ENCODE assay signal across 1 cellular context in genomic region chr5:32174011-32174866, GRCh38.
TF ChIP-seq lines count a peak whose summit lies in the region.

Gene GOLPH3 (minus strand): TSS chr5:32174319. CDS start chr5:32174034, 285 bp downstream.

TF ChIP-seq in HepG2, 621 proteins besides CTCF, POLR2A, EP300 and RAD21 (continued from another document and continues in another):
- TF ChIP-seq GLMP (CRISPR knock-in tag; IDR thresholded peaks at IDR 0.05; ENCODE audit: borderline replicate concordance) (no peak), PHF8 (CRISPR knock-in tag; IDR thresholded peaks at IDR 0.05) (peak; percentile 83), RNF2 (conservative IDR thresholded peaks at IDR 0.05; ENCODE audit: low read depth) (no peak), ZFP82 (CRISPR knock-in tag; IDR thresholded peaks at IDR 0.05; ENCODE audit: borderline replicate concordance) (peak; percentile 54; the same call in 1 of the 2 replicates), AHR (CRISPR knock-in tag; IDR thresholded peaks at IDR 0.05) (no peak; the same call in 1 of the 2 replicates), RBAK (CRISPR knock-in tag; IDR thresholded peaks at IDR 0.05) (no peak), JUNB (CRISPR knock-in tag; IDR thresholded peaks at IDR 0.05; ENCODE audit: borderline replicate concordance) (no peak), ATF4 (CRISPR knock-in tag; IDR thresholded peaks at IDR 0.05) (no peak), EHMT2 (IDR thresholded peaks at IDR 0.05; ENCODE audit: borderline replicate concordance, low read depth, low read length) (no peak), GZF1 (CRISPR knock-in tag; IDR thresholded peaks at IDR 0.05) (peak; percentile 21; the same call in 1 of the 2 replicates), ZNF839 (CRISPR knock-in tag; IDR thresholded peaks at IDR 0.05; ENCODE audit: borderline replicate concordance) (no peak), REXO4 (CRISPR knock-in tag; IDR thresholded peaks at IDR 0.05; ENCODE audit: borderline replicate concordance) (no peak), ONECUT2 (CRISPR knock-in tag; IDR thresholded peaks at IDR 0.05) (no peak), ZNF44 (CRISPR knock-in tag; IDR thresholded peaks at IDR 0.05) (no peak; the same call in 1 of the 2 replicates), ZNF609 (CRISPR knock-in tag; IDR thresholded peaks at IDR 0.05; ENCODE audit: borderline replicate concordance) (peak; percentile 75), RBFOX2 (IDR thresholded peaks at IDR 0.05; ENCODE audit: low read depth, low read length) (peak; percentile 99), ZNF619 (CRISPR knock-in tag; IDR thresholded peaks at IDR 0.05) (peak; percentile 92; the same call in 1 of the 2 replicates), ZNF550 (CRISPR knock-in tag; IDR thresholded peaks at IDR 0.05; ENCODE audit: borderline replicate concordance) (no peak), ZFX (CRISPR knock-in tag; IDR thresholded peaks at IDR 0.05; ENCODE audit: low read depth) (peak; percentile 83), ZNF589 (CRISPR knock-in tag; conservative IDR thresholded peaks at IDR 0.05) (no peak; the same call in 1 of the 2 replicates), SMAD9 (CRISPR knock-in tag; IDR thresholded peaks at IDR 0.05) (no peak), KAT8 (CRISPR knock-in tag; IDR thresholded peaks at IDR 0.05) (peak; percentile 73), ZNF234 (CRISPR knock-in tag; conservative IDR thresholded peaks at IDR 0.05) (no peak), SIX4 (CRISPR knock-in tag; IDR thresholded peaks at IDR 0.05) (no peak), SKI (IDR thresholded peaks at IDR 0.05; ENCODE audit: partially characterized antibody) (peak; percentile 64), ZNF333 (CRISPR knock-in tag; IDR thresholded peaks at IDR 0.05; ENCODE audit: borderline replicate concordance) (peak; percentile 94), GTF3A (CRISPR knock-in tag; conservative IDR thresholded peaks at IDR 0.05) (no peak), MIER2 (CRISPR knock-in tag; IDR thresholded peaks at IDR 0.05) (no peak), TOPORS (CRISPR knock-in tag; IDR thresholded peaks at IDR 0.05) (peak; percentile 45; the same call in 1 of the 2 replicates), TARDBP (CRISPR knock-in tag; IDR thresholded peaks at IDR 0.05) (peak; percentile 60; the same call in 1 of the 2 replicates), ZNF724P (CRISPR knock-in tag; IDR thresholded peaks at IDR 0.05; ENCODE audit: borderline replicate concordance) (peak; percentile 58; the same call in 1 of the 2 replicates), TAF1 (CRISPR knock-in tag; IDR thresholded peaks at IDR 0.05) (peak; percentile 94), DPF2 (CRISPR knock-in tag; IDR thresholded peaks at IDR 0.05; ENCODE audit: borderline replicate concordance, low read depth) (no peak), ZNF496 (CRISPR knock-in tag; IDR thresholded peaks at IDR 0.05; ENCODE audit: insufficient replicate concordance) (no peak), ZBTB7A (CRISPR knock-in tag; IDR thresholded peaks at IDR 0.05) (peak; percentile 95), SKIL (CRISPR knock-in tag; IDR thresholded peaks at IDR 0.05; ENCODE audit: borderline replicate concordance) (no peak), CBX2 (IDR thresholded peaks at IDR 0.05; ENCODE audit: low read depth, low read length) (no peak), CBX2 (CRISPR knock-in tag; IDR thresholded peaks at IDR 0.05; ENCODE audit: low read depth) (no peak; the same call in 1 of the 2 replicates)
- TF ChIP-seq, protein P1, sequence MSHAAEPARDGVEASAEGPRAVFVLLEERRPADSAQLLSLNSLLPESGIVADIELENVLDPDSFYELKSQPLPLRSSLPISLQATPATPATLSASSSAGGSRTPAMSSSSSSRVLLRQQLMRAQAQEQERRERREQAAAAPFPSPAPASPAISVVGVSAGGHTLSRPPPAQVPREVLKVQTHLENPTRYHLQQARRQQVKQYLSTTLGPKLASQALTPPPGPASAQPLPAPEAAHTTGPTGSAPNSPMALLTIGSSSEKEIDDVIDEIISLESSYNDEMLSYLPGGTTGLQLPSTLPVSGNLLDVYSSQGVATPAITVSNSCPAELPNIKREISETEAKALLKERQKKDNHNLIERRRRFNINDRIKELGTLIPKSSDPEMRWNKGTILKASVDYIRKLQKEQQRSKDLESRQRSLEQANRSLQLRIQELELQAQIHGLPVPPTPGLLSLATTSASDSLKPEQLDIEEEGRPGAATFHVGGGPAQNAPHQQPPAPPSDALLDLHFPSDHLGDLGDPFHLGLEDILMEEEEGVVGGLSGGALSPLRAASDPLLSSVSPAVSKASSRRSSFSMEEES (CRISPR knock-in tag; IDR thresholded peaks at IDR 0.05), result 0 out of 2 replicates have a peak, but pooled peaks have one; percentile 56
- TF ChIP-seq, protein P2, sequence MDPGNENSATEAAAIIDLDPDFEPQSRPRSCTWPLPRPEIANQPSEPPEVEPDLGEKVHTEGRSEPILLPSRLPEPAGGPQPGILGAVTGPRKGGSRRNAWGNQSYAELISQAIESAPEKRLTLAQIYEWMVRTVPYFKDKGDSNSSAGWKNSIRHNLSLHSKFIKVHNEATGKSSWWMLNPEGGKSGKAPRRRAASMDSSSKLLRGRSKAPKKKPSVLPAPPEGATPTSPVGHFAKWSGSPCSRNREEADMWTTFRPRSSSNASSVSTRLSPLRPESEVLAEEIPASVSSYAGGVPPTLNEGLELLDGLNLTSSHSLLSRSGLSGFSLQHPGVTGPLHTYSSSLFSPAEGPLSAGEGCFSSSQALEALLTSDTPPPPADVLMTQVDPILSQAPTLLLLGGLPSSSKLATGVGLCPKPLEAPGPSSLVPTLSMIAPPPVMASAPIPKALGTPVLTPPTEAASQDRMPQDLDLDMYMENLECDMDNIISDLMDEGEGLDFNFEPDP (CRISPR knock-in tag; conservative IDR thresholded peaks at IDR 0.05), result 0 out of 2 replicates have a peak, but pooled peaks have one; percentile 68
- TF ChIP-seq, protein P3, sequence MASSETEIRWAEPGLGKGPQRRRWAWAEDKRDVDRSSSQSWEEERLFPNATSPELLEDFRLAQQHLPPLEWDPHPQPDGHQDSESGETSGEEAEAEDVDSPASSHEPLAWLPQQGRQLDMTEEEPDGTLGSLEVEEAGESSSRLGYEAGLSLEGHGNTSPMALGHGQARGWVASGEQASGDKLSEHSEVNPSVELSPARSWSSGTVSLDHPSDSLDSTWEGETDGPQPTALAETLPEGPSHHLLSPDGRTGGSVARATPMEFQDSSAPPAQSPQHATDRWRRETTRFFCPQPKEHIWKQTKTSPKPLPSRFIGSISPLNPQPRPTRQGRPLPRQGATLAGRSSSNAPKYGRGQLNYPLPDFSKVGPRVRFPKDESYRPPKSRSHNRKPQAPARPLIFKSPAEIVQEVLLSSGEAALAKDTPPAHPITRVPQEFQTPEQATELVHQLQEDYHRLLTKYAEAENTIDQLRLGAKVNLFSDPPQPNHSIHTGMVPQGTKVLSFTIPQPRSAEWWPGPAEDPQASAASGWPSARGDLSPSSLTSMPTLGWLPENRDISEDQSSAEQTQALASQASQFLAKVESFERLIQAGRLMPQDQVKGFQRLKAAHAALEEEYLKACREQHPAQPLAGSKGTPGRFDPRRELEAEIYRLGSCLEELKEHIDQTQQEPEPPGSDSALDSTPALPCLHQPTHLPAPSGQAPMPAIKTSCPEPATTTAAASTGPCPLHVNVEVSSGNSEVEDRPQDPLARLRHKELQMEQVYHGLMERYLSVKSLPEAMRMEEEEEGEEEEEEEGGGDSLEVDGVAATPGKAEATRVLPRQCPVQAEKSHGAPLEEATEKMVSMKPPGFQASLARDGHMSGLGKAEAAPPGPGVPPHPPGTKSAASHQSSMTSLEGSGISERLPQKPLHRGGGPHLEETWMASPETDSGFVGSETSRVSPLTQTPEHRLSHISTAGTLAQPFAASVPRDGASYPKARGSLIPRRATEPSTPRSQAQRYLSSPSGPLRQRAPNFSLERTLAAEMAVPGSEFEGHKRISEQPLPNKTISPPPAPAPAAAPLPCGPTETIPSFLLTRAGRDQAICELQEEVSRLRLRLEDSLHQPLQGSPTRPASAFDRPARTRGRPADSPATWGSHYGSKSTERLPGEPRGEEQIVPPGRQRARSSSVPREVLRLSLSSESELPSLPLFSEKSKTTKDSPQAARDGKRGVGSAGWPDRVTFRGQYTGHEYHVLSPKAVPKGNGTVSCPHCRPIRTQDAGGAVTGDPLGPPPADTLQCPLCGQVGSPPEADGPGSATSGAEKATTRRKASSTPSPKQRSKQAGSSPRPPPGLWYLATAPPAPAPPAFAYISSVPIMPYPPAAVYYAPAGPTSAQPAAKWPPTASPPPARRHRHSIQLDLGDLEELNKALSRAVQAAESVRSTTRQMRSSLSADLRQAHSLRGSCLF (CRISPR knock-in tag; IDR thresholded peaks at IDR 0.05; ENCODE audit: borderline replicate concordance), result peak; percentile 63; the same call in 1 of the 2 replicates
- TF ChIP-seq, protein P4, sequence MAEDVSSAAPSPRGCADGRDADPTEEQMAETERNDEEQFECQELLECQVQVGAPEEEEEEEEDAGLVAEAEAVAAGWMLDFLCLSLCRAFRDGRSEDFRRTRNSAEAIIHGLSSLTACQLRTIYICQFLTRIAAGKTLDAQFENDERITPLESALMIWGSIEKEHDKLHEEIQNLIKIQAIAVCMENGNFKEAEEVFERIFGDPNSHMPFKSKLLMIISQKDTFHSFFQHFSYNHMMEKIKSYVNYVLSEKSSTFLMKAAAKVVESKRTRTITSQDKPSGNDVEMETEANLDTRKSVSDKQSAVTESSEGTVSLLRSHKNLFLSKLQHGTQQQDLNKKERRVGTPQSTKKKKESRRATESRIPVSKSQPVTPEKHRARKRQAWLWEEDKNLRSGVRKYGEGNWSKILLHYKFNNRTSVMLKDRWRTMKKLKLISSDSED (CRISPR knock-in tag; IDR thresholded peaks at IDR 0.05), result no peak
